Comparison of ENCODE assay signal across 23 cellular contexts in genomic region chr22:49024775-49025440, GRCh38.
A peak's percentile ranks its signal among the peaks of the same experiment; 100 is the strongest.
DNase-seq lines count a peak whose midpoint lies in the region; ATAC-seq, FAIRE-seq and TF ChIP-seq lines count a peak whose summit lies in the region.
"Had no signal": no experiment of that assay in that cellular context is flagged by ENCODE, and none has a peak within 500 bp of the region (broad histone marks: within the 10 kb centered on the region; RNA-seq: fewer than 3 reads in every experiment).

No MANE protein-coding gene starts in this region.

- H2AFZ ChIP-seq in H9 (ENCODE audit: low read length) = no peak overlapping the region

- peaks cover 4% of the 10 kb centered on the region in 2 experiments; a peak in 3 of 5 replicates for H3K9me3 Mint-ChIP-seq in H9
- H3K9me3 Mint-ChIP-seq: CD4-positive, alpha-beta T cell had no signal

- no peak overlapping the region for H3K4me3 Mint-ChIP-seq in H9
- H3K4me3 Mint-ChIP-seq: CD4-positive, alpha-beta T cell; HFFc6 had no signal

- no peak for TF ChIP-seq CTCF in H9 (conservative IDR thresholded peaks at IDR 0.05)
- TF ChIP-seq CTCF in kidney (IDR thresholded peaks at IDR 0.05; ENCODE audit: borderline replicate concordance, extremely low read depth, insufficient read depth) = no peak
- TF ChIP-seq CTCF in sigmoid colon (IDR thresholded peaks at IDR 0.05) = no peak

- H3K27ac Mint-ChIP-seq in H9 = peak overlapping the region in 1 of 3 experiments; percentile 70; a peak in 1 of 7 replicates
- H3K27ac Mint-ChIP-seq: CD4-positive, alpha-beta T cell; HFFc6 had no signal

- no peak overlapping the region for H3K4ac ChIP-seq in H9 (ENCODE audit: low read depth, low read length)

- no peaks in the 10 kb centered on the region for H3K79me1 ChIP-seq in H9 (ENCODE audit: insufficient read depth, low read depth, low read length, poor library complexity, severe bottlenecking)

- H4K5ac ChIP-seq in H9 (ENCODE audit: insufficient read length, low read depth, low read length) = no peak overlapping the region

- no peaks in the 10 kb centered on the region for H3K23me2 ChIP-seq in H9 (ENCODE audit: insufficient read length, low read depth, low read length, poor library complexity, severe bottlenecking)

- H3K4me1 ChIP-seq in H9 (ENCODE audit: insufficient read depth, low read length) (no peaks in the 10 kb centered on the region), kidney (ENCODE audit: control insufficient read depth in 1 of 2, insufficient read depth in 1 of 2, low read depth in 1 of 2, low read length in 2 of 2) (no peaks in the 10 kb centered on the region), sigmoid colon (no peaks in the 10 kb centered on the region)
- H3K4me1 ChIP-seq: Caco-2 had no signal

- H3K23ac ChIP-seq in H9 (ENCODE audit: insufficient read length, low read depth, low read length) = no peak overlapping the region

- no peak overlapping the region for H3K56ac ChIP-seq in H9 (ENCODE audit: insufficient read length, low read depth, low read length)

- H3K9me3 ChIP-seq in H9 (ENCODE audit: control insufficient read depth, low read depth, low read length) = no peaks in the 10 kb centered on the region
- no peaks in the 10 kb centered on the region for H3K9me3 ChIP-seq in kidney (ENCODE audit: control insufficient read depth in 1 of 2, low read length in 2 of 2)
- H3K9me3 ChIP-seq in sigmoid colon = no peaks in the 10 kb centered on the region
- H3K9me3 ChIP-seq: Caco-2, MG63 had no signal

- no peak overlapping the region for H2AK5ac ChIP-seq in H9 (ENCODE audit: insufficient read length, low read length)

- H3K27ac ChIP-seq in H9 (ENCODE audit: insufficient read length, low read depth, low read length) = no peak overlapping the region
- H3K27ac ChIP-seq in kidney (ENCODE audit: low read depth in 2 of 2, low read length in 2 of 2) = no peak overlapping the region
- no peak overlapping the region for H3K27ac ChIP-seq in sigmoid colon
- H3K27ac ChIP-seq: SK-N-MC had no signal

- H4K91ac ChIP-seq in H9 (ENCODE audit: insufficient read length, low read depth, low read length) = no peak overlapping the region

- H3K14ac ChIP-seq in H9 (ENCODE audit: insufficient read depth, low read length) = peak overlapping the region; percentile 50; the same call in 1 of the 2 replicates

- TF ChIP-seq EP300 in sigmoid colon (IDR thresholded peaks at IDR 0.05) = no peak

- H3K9ac ChIP-seq in H9 (ENCODE audit: extremely low read depth, insufficient read length, low read length) (no peak overlapping the region), kidney (ENCODE audit: low read length in 2 of 2) (no peak overlapping the region)

- no peak for TF ChIP-seq POLR2A in sigmoid colon (IDR thresholded peaks at IDR 0.05)

- H3K36me3 ChIP-seq in kidney (ENCODE audit: control insufficient read depth in 1 of 2, insufficient read depth in 2 of 2, low read length in 2 of 2) (no peaks in the 10 kb centered on the region), sigmoid colon (no peaks in the 10 kb centered on the region)
- H3K36me3 ChIP-seq: MG63 had no signal

- intact Hi-C loops in kidney (cut with DNase I) = no loop called here
- intact Hi-C loops in sigmoid colon (cut with DNase I) = no loop called here

- DNase-seq in H9 (no peak), NCI-H2107 (lab: John Stamatoyannopoulos, UW) (peak; percentile 25), kidney (peak; percentile 61), sigmoid colon (peak; percentile 52), SKM-1 (lab: John Stamatoyannopoulos, UW; ENCODE audit: unreplicated experiment) (no peak), Ammon's horn (ENCODE audit: low spot score) (no peak)
- DNase-seq in activated CD8-positive, alpha-beta memory T cell treated with anti-CD3 and anti-CD28 coated beads for 24 hours = no peak
- DNase-seq: CD4-positive, alpha-beta T cell; DMS 273 treated with DMSO at 0.1 percent for 48 hours; DMS79 treated with DMSO at 0.1 percent for 48 hours; HFFc6; MG63; NCI-H1417 treated with DMSO at 0.1 percent for 48 hours; NCI-H187; NCI-H526; OCI-M1; SHP77 treated with DMSO at 0.1 percent for 48 hours had no signal

- H4K20me1 ChIP-seq in H9 (ENCODE audit: control insufficient read depth, insufficient read depth, insufficient read length) = no peaks in the 10 kb centered on the region

- no peak overlapping the region for H3T11ph ChIP-seq in H9 (ENCODE audit: low read length)

- H2BK15ac ChIP-seq in H9 (ENCODE audit: low read depth, low read length) = no peak overlapping the region

- peaks cover 18% of the 10 kb centered on the region for H3K27me3 Mint-ChIP-seq in H9 (ENCODE audit: low read depth)

- no peaks in the 10 kb centered on the region for H3K4me1 Mint-ChIP-seq in H9

- no peak overlapping the region for H2BK120ac ChIP-seq in H9 (ENCODE audit: low read depth, low read length, poor library complexity, severe bottlenecking)

- no peak for ATAC-seq in GM21526 (IDR thresholded peaks at IDR 0.05; ENCODE audit: low FRiP score, unreplicated experiment)
- ATAC-seq: HepG2, K562 had no signal

- FAIRE-seq in kidney (lab: Jason Lieb, UNC) = no peak
- FAIRE-seq: GM12892, HepG2, K562 had no signal

- no peak overlapping the region for H2BK12ac ChIP-seq in H9 (ENCODE audit: insufficient read length, low read depth, low read length)

- H4K8ac ChIP-seq in H9 (replicated peaks; ENCODE audit: insufficient read length, low read depth, low read length) = no peak overlapping the region

- no peaks in the 10 kb centered on the region for H3K79me2 ChIP-seq in H9 (ENCODE audit: insufficient read depth, low read length)

- no peak overlapping the region for H3K4me2 ChIP-seq in H9 (ENCODE audit: insufficient read depth, insufficient read length, low read length)

- no peaks in the 10 kb centered on the region for H3K27me3 ChIP-seq in H9 (ENCODE audit: insufficient read depth, low read length)
- peaks cover 0 to 36% (median 10%) of the 10 kb centered on the region in 3 donors for H3K27me3 ChIP-seq in sigmoid colon
- H3K27me3 ChIP-seq: MG63 had no signal

- H2BK20ac ChIP-seq in H9 (ENCODE audit: low read depth, low read length, poor library complexity, severe bottlenecking) = no peak overlapping the region

- no peaks in the 10 kb centered on the region for H3K36me3 Mint-ChIP-seq in H9 (ENCODE audit: insufficient read depth in 1 of 3, low read depth in 3 of 3)

- H3K18ac ChIP-seq in H9 (ENCODE audit: insufficient read length, low read depth, low read length) = no peak overlapping the region

- no CpG with 5 or more reads among the region's 17 CpGs for WGBS in H9 (ENCODE audit: extremely low coverage, insufficient read length, low lambda C conversion rate)
- 70 to 76% methylated on average over 17 of the region's 17 CpGs for WGBS in sigmoid colon, 2 donors

- H2BK5ac ChIP-seq in H9 (ENCODE audit: insufficient read length, low read length) = no peak overlapping the region

- H3K4me3 ChIP-seq in kidney (ENCODE audit: low read length in 2 of 2) (no peak overlapping the region), sigmoid colon (no peak overlapping the region)
- H3K4me3 ChIP-seq: K562, MG63, SK-N-MC had no signal

Comparison
In these comparisons a context has a peak if more than half of its experiments do, and no peak if none do; other contexts are left out.
1. DNase-seq: peak in NCI-H2107 (single experiment), kidney (single experiment) and sigmoid colon (single experiment); none in H9 (single experiment), activated CD8-positive, alpha-beta memory T cell treated with anti-CD3 and anti-CD28 coated beads for 24 hours (single experiment), SKM-1 (single experiment) and Ammon's horn (single experiment).